2 cellular contexts compared by ENCODE assay signal in the genomic region with DNA sequence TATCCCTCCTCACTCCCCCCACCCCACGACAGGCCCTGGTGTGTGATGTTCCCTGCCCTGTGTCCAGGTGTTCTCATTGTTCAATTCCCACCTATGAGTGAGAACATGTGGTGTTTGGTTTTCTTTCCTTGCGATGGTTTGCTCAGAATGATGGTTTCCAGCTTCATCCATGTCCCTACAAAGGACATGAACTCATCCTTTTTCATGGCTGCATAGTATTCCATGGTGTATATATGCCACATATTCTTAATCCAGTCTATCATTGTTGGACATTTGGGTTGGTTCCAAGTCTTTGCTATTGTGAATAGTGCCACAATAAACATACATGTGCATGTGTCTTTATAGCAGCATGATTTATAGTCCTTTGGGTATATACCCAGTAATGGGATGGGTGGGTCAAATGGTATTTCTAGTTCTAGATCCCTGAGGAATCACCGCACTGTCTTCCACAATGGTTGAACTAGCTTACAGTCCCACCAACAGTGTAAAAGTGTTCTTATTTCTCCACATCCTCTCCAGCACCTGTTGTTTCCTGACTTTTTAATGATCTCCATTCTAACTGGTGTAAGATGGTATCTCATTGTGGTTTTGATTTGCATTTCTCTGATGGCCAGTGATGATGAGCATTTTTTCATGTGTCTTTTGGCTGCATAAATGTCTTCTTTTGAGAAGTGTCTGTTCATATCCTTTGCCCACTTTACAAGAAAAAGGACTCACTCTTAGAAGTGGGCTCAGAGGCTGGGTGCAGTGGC. TPM values are rescaled to one million over a fixed set of nuclear protein-coding genes. Genes with fewer than 3 reads are reported as not detected.
"Had no signal": no experiment of that assay in that cellular context is flagged by ENCODE, and none has a peak within 500 bp of the region (broad histone marks: within the 10 kb centered on the region; RNA-seq: fewer than 3 reads in every experiment).

No MANE protein-coding gene starts in this region.

RNA-seq across cellular contexts. Expression of a gene that starts 45.2 kb away (rescaled TPM):
- total RNA-seq: ureter, vagina had no signal
